Comparison of ENCODE assay signal across 11 cellular contexts in the genomic region with DNA sequence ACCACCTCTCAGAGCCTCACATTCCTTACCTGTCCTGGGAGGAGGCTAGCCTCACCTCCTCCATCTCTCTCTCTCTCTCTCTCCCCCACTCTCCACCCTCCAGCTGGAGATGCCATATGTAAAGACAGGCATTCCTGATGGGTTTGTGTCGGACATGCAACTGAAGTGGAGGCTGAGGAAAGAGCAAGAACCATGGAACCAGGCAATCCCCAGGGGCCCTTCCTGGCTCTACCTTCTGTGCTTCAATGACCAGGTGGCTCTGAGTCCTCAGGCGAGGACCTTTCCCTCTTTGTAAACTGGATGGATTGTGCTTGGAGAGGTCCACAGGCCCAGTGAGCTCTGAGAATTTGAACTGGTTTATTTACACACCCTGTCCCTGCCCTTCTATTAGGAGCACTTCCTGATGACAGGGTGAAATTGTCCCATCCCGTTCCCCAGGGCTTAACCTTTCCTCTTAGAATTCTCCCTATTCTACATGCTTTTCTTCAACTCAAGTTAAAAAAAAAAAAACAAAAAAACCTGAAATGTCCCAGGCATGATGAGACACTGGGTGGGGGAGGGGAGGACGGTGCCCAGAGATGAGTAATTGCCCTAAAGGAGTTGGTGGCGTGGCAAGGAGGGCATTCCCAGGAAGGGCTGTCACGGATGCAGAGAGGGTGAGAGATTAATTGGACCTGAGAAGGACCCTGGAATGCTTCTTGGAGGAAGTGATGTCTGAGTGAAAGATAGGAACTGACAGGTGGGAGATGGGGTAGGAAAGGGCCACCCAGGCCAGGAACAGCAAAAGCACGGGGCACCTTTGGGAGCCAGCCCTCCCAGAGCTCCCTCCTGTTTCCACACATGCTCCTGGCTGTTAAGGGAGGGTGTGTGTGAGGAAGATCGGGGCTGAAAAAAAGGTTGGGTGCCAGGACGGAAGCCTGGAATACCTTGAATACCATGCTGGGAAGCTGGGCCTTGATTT. TPM values are rescaled to one million over a fixed set of nuclear protein-coding genes. Genes with fewer than 3 reads are reported as not detected.
A peak's percentile ranks its signal among the peaks of the same experiment; 100 is the strongest.
DNase-seq lines count a peak whose midpoint lies in the region; ATAC-seq and TF ChIP-seq lines count a peak whose summit lies in the region.
"Had no signal": no experiment of that assay in that cellular context is flagged by ENCODE, and none has a peak within 500 bp of the region (broad histone marks: within the 10 kb centered on the region; RNA-seq: fewer than 3 reads in every experiment).

No MANE protein-coding gene starts in this region.

- H3K9me3 Mint-ChIP-seq in stimulated activated naive B cell treated with anti-CD40 and anti-IgM and Interleukin-4, amounts not matched to agents 10 μg/mL and 1 μg/mL and 100 μg/mL, for 72 hours: no peaks in the 10 kb centered on the region
- no peaks in the 10 kb centered on the region for H3K9me3 Mint-ChIP-seq in activated naive CD4-positive, alpha-beta T cell treated with anti-CD3 and anti-CD28 coated beads, Interleukin-2, amount 10 ng/mL, durations not matched to agents 7 days and 5 days
- H3K9me3 Mint-ChIP-seq: activated naive CD4-positive, alpha-beta T cell treated with anti-CD3 and anti-CD28 coated beads, Interleukin-2, amount 50 U/mL, for 72 hours had no signal

- H3K9ac ChIP-seq in SK-N-SH: peak overlapping the region; percentile 56; the same call in 1 of the 2 replicates

- peak overlapping the region; percentile 4 for H3K27ac Mint-ChIP-seq in stimulated activated naive B cell treated with anti-CD40 and anti-IgM and Interleukin-4, amounts not matched to agents 10 μg/mL and 1 μg/mL and 100 μg/mL, for 72 hours
- H3K27ac Mint-ChIP-seq in activated naive CD4-positive, alpha-beta T cell treated with anti-CD3 and anti-CD28 coated beads, Interleukin-2, amount 10 ng/mL, durations not matched to agents 7 days and 5 days: no peak overlapping the region

- H3K4me1 ChIP-seq in SK-N-SH (ENCODE audit: control insufficient read depth in 1 of 2, insufficient read depth in 2 of 2, low read depth in 1 of 2, low read length in 1 of 2): peaks cover 48 to 72% of the 10 kb centered on the region in 2 experiments

- H3K4me1 Mint-ChIP-seq in stimulated activated naive B cell treated with anti-CD40 and anti-IgM and Interleukin-4, amounts not matched to agents 10 μg/mL and 1 μg/mL and 100 μg/mL, for 72 hours: peaks cover 0 to 13% of the 10 kb centered on the region in 2 donors
- peaks cover 24% of the 10 kb centered on the region for H3K4me1 Mint-ChIP-seq in activated naive CD4-positive, alpha-beta T cell treated with anti-CD3 and anti-CD28 coated beads, Interleukin-2, amount 10 ng/mL, durations not matched to agents 7 days and 5 days

- H3F3A ChIP-seq in SK-N-SH (replicated peaks; ENCODE audit: insufficient read depth): peaks cover 37% of the 10 kb centered on the region

- no peak overlapping the region for H3K4me3 Mint-ChIP-seq in stimulated activated naive B cell treated with anti-CD40 and anti-IgM and Interleukin-4, amounts not matched to agents 10 μg/mL and 1 μg/mL and 100 μg/mL, for 72 hours
- no peak overlapping the region for H3K4me3 Mint-ChIP-seq in activated naive CD4-positive, alpha-beta T cell treated with anti-CD3 and anti-CD28 coated beads, Interleukin-2, amount 10 ng/mL, durations not matched to agents 7 days and 5 days

- H3K9me2 ChIP-seq in SK-N-SH: no peaks in the 10 kb centered on the region

- no peaks in the 10 kb centered on the region for H3K27me3 ChIP-seq in SK-N-SH (ENCODE audit: insufficient read depth)
- H3K27me3 ChIP-seq: pancreas had no signal

- H3K79me2 ChIP-seq in SK-N-SH (ENCODE audit: insufficient read depth): peaks cover 58% of the 10 kb centered on the region

- H3K4me2 ChIP-seq in SK-N-SH: peak overlapping the region; percentile 62

- peak in 1 of 2 experiments; percentile 83; a peak in 1 of 4 replicates for TF ChIP-seq EP300 in SK-N-SH (IDR thresholded peaks at IDR 0.05; ENCODE audit: borderline replicate concordance in 1 of 2, low read depth in 1 of 2, low read length in 1 of 2)

- peaks cover 11 to 25% of the 10 kb centered on the region in 2 donors for H3K36me3 Mint-ChIP-seq in stimulated activated naive B cell treated with anti-CD40 and anti-IgM and Interleukin-4, amounts not matched to agents 10 μg/mL and 1 μg/mL and 100 μg/mL, for 72 hours
- peaks cover 5% of the 10 kb centered on the region for H3K36me3 Mint-ChIP-seq in activated naive CD4-positive, alpha-beta T cell treated with anti-CD3 and anti-CD28 coated beads, Interleukin-2, amount 10 ng/mL, durations not matched to agents 7 days and 5 days
- H3K36me3 Mint-ChIP-seq: activated naive CD4-positive, alpha-beta T cell treated with anti-CD3 and anti-CD28 coated beads, Interleukin-2, amount 50 U/mL, for 72 hours had no signal

- peak overlapping the region; percentile 52 to 93 for H3K27ac ChIP-seq in SK-N-SH (ENCODE audit: low read depth in 2 of 2, low read length in 1 of 2)
- H3K27ac ChIP-seq: pancreas had no signal

- POLR2A ChIA-PET in SK-N-SH (lab: Yijun Ruan, JAX): no interaction called here

- no peaks in the 10 kb centered on the region for H3K27me3 Mint-ChIP-seq in stimulated activated naive B cell treated with anti-CD40 and anti-IgM and Interleukin-4, amounts not matched to agents 10 μg/mL and 1 μg/mL and 100 μg/mL, for 72 hours
- no peaks in the 10 kb centered on the region for H3K27me3 Mint-ChIP-seq in activated naive CD4-positive, alpha-beta T cell treated with anti-CD3 and anti-CD28 coated beads, Interleukin-2, amount 10 ng/mL, durations not matched to agents 7 days and 5 days

- ATAC-seq in stimulated activated naive B cell treated with anti-CD40 and anti-IgM and Interleukin-4, amounts not matched to agents 10 μg/mL and 1 μg/mL and 100 μg/mL, for 72 hours (replicated peaks): no peak
- ATAC-seq: activated naive CD4-positive, alpha-beta T cell treated with anti-CD3 and anti-CD28 coated beads, Interleukin-2, amount 50 U/mL, for 72 hours; pancreas had no signal

- no peaks in the 10 kb centered on the region; the same call in 1 of the 2 replicates for H4K20me1 ChIP-seq in SK-N-SH (ENCODE audit: insufficient read depth)

- no peak overlapping the region for H3K4me3 ChIP-seq in SK-N-SH (ENCODE audit: low read depth in 2 of 2, low read length in 1 of 2)
- H3K4me3 ChIP-seq in fibroblast of the aortic adventitia (ENCODE audit: low read depth, low read length): no peak overlapping the region
- H3K4me3 ChIP-seq: pancreas had no signal

- no peak for TF ChIP-seq RAD21 in SK-N-SH (IDR thresholded peaks at IDR 0.05; ENCODE audit: low read length)

- CTCF ChIA-PET in SK-N-SH (lab: Yijun Ruan, JAX): interaction anchor here (1.3 to 14.9 kb wide), 3 partner anchors 15 to 145 kb away, joined by 4 to 176 read pairs (median 7); no protein-coding TSS in a partner anchor
- CTCF ChIA-PET in activated naive CD4-positive, alpha-beta T cell treated with anti-CD3 and anti-CD28 coated beads, Interleukin-2, amount 10 ng/mL, durations not matched to agents 7 days and 5 days (lab: Charles Lee): interaction anchor here (0.7 kb wide), 1 partner anchor 1008 kb away, joined by 3 read pairs; no protein-coding TSS in a partner anchor

- H2AFZ ChIP-seq in SK-N-SH (ENCODE audit: low read depth): no peak overlapping the region

- peak in 2 of 3 experiments; percentile 24 to 47 for DNase-seq in NCI-H1417 (lab: John Stamatoyannopoulos, UW)
- no peak for DNase-seq in NCI-H1417 treated with DMSO at 0.1 percent for 48 hours (lab: John Stamatoyannopoulos, UW)
- no peak for DNase-seq in SK-N-SH
- peak; percentile 63 for DNase-seq in fibroblast of the aortic adventitia (ENCODE audit: low read depth)
- no peak for DNase-seq in stimulated activated naive B cell treated with anti-CD40 and anti-IgM and Interleukin-4, amounts not matched to agents 10 μg/mL and 1 μg/mL and 100 μg/mL, for 72 hours
- no peak for DNase-seq in NAMALWA (ENCODE audit: low spot score)
- DNase-seq in GDM1 (lab: John Stamatoyannopoulos, UW): no peak
- DNase-seq in activated naive CD4-positive, alpha-beta T cell treated with anti-CD3 and anti-CD28 coated beads, Interleukin-2, amount 10 ng/mL, durations not matched to agents 7 days and 5 days: no peak
- DNase-seq: NCI-H524 treated with DMSO at 0.1 percent for 48 hours, pancreas had no signal

- 28% methylated on average over 9 of the region's 9 CpGs for WGBS in SK-N-SH (ENCODE audit: low lambda C conversion rate)

- H3K36me3 ChIP-seq in SK-N-SH (replicated peaks in 1 of 2; ENCODE audit: control insufficient read depth in 1 of 2, insufficient read depth in 2 of 2, low read length in 1 of 2): no peaks in the 10 kb centered on the region
- H3K36me3 ChIP-seq: pancreas had no signal

- no peaks in the 10 kb centered on the region for H3K9me3 ChIP-seq in SK-N-SH
- H3K9me3 ChIP-seq: pancreas had no signal

- TF ChIP-seq CTCF in SK-N-SH (IDR thresholded peaks at IDR 0.05) (no peak), fibroblast of the aortic adventitia (IDR thresholded peaks at IDR 0.05; ENCODE audit: insufficient read depth, low read length) (no peak)

TF ChIP-seq in SK-N-SH, 30 proteins besides CTCF, POLR2A, EP300 and RAD21 (continues in another document):
- peak; percentile 48; the same call in 1 of the 2 replicates for TF ChIP-seq FOXM1 (IDR thresholded peaks at IDR 0.05; ENCODE audit: low read depth)
- no peak for TF ChIP-seq MXI1 (IDR thresholded peaks at IDR 0.05; ENCODE audit: low read depth, low read length)
- TF ChIP-seq, protein P1, sequence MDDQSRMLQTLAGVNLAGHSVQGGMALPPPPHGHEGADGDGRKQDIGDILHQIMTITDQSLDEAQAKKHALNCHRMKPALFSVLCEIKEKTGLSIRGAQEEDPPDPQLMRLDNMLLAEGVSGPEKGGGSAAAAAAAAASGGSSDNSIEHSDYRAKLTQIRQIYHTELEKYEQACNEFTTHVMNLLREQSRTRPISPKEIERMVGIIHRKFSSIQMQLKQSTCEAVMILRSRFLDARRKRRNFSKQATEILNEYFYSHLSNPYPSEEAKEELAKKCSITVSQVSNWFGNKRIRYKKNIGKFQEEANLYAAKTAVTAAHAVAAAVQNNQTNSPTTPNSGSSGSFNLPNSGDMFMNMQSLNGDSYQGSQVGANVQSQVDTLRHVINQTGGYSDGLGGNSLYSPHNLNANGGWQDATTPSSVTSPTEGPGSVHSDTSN (IDR thresholded peaks at IDR 0.05): peak; percentile 97
- TF ChIP-seq CHD2 (IDR thresholded peaks at IDR 0.05; ENCODE audit: low read length, partially characterized antibody): no peak
- TF ChIP-seq TCF12 (IDR thresholded peaks at IDR 0.05): peak; percentile 85
- peak; percentile 17; the same call in 1 of the 2 replicates for TF ChIP-seq NFIC (IDR thresholded peaks at IDR 0.05; ENCODE audit: borderline replicate concordance)
- TF ChIP-seq FOSL2 (IDR thresholded peaks at IDR 0.05; ENCODE audit: borderline replicate concordance, low read depth): peak; percentile 93

RNA-seq across cellular contexts. Expression of a gene that starts 50.2 kb away (rescaled TPM):
- 23.0 and 27.1 TPM in 2 replicates for polyA plus RNA-seq in SK-N-SH (2012; rRNA removed)
- 18.4 and 22.2 TPM in 2 replicates for polyA plus RNA-seq in SK-N-SH (2012; cell fraction: cytosol; rRNA removed)
- polyA plus RNA-seq in SK-N-SH (2012; cell fraction: nucleus; rRNA removed): 25.1 and 25.5 TPM in 2 replicates
- 33.0 and 37.9 TPM in 2 replicates for total RNA-seq in fibroblast of the aortic adventitia (ENCODE audit: low replicate concordance)

Comparison
In these comparisons a context has a peak if more than half of its experiments do, and no peak if none do; other contexts are left out.
1. DNase-seq: peak in NCI-H1417 (2 of 3) and fibroblast of the aortic adventitia (single experiment); none in NCI-H1417 treated with DMSO at 0.1 percent for 48 hours (single experiment), SK-N-SH (single experiment), stimulated activated naive B cell treated with anti-CD40 and anti-IgM and Interleukin-4, amounts not matched to agents 10 μg/mL and 1 μg/mL and 100 μg/mL, for 72 hours (single experiment), NAMALWA (single experiment), GDM1 (single experiment) and activated naive CD4-positive, alpha-beta T cell treated with anti-CD3 and anti-CD28 coated beads, Interleukin-2, amount 10 ng/mL, durations not matched to agents 7 days and 5 days (single experiment).